ENCODE assay signal across 1 cellular context in genomic region chr19:17996826-17997316, GRCh38.
TF ChIP-seq lines count a peak whose summit lies in the region.

No MANE protein-coding gene starts in this region.

TF ChIP-seq in HepG2, 621 proteins besides CTCF, POLR2A, EP300 and RAD21 (continued from another document and continues in another):
- no peak for TF ChIP-seq HNF1A (IDR thresholded peaks at IDR 0.05; ENCODE audit: low read depth)
- no peak for TF ChIP-seq HNF1A (CRISPR knock-in tag; IDR thresholded peaks at IDR 0.05; ENCODE audit: borderline replicate concordance)
- TF ChIP-seq NONO (IDR thresholded peaks at IDR 0.05): no peak
- peak; percentile 61; the same call in 1 of the 2 replicates for TF ChIP-seq NONO (CRISPR knock-in tag; conservative IDR thresholded peaks at IDR 0.05)
- TF ChIP-seq NCOR1 (IDR thresholded peaks at IDR 0.05; ENCODE audit: borderline replicate concordance, low read length): no peak
- TF ChIP-seq ZNF746 (CRISPR knock-in tag; IDR thresholded peaks at IDR 0.05): no peak
- TF ChIP-seq ISL2 (CRISPR knock-in tag; IDR thresholded peaks at IDR 0.05): no peak
- TF ChIP-seq ZNF17 (CRISPR knock-in tag; IDR thresholded peaks at IDR 0.05): no peak
- peak; percentile 90 for TF ChIP-seq HNRNPL (IDR thresholded peaks at IDR 0.05; ENCODE audit: low read depth, low read length)
- TF ChIP-seq MEIS1 (CRISPR knock-in tag; IDR thresholded peaks at IDR 0.05; ENCODE audit: borderline replicate concordance): peak; percentile 34; the same call in 1 of the 2 replicates
- TF ChIP-seq RFXAP (CRISPR knock-in tag; IDR thresholded peaks at IDR 0.05; ENCODE audit: borderline replicate concordance): no peak
- TF ChIP-seq ZMAT5 (CRISPR knock-in tag; IDR thresholded peaks at IDR 0.05; ENCODE audit: borderline replicate concordance, low read depth): no peak
- TF ChIP-seq DMTF1 (CRISPR knock-in tag; IDR thresholded peaks at IDR 0.05): no peak
- TF ChIP-seq KLF9 (CRISPR knock-in tag; IDR thresholded peaks at IDR 0.05; ENCODE audit: low read depth): no peak
- TF ChIP-seq SRSF9 (IDR thresholded peaks at IDR 0.05; ENCODE audit: borderline replicate concordance, insufficient read depth, low read depth, low read length, poor library complexity, severe bottlenecking): no peak
- no peak for TF ChIP-seq MLLT10 (CRISPR knock-in tag; IDR thresholded peaks at IDR 0.05)
- no peak for TF ChIP-seq TAF1 (CRISPR knock-in tag; IDR thresholded peaks at IDR 0.05)
- TF ChIP-seq RNF2 (conservative IDR thresholded peaks at IDR 0.05; ENCODE audit: low read depth): no peak
- peak; percentile 78; the same call in 1 of the 2 replicates for TF ChIP-seq KDM2A (CRISPR knock-in tag; IDR thresholded peaks at IDR 0.05; ENCODE audit: borderline replicate concordance, low read depth)
- 0 out of 2 replicates have a peak, but pooled peaks have one; percentile 36 for TF ChIP-seq LBX2 (CRISPR knock-in tag; IDR thresholded peaks at IDR 0.05; ENCODE audit: borderline replicate concordance)
- no peak for TF ChIP-seq HDAC6 (IDR thresholded peaks at IDR 0.05; ENCODE audit: low read depth, low read length)
- TF ChIP-seq TEAD3 (CRISPR knock-in tag; optimal IDR thresholded peaks at IDR 0.05; ENCODE audit: borderline replicate concordance): no peak
- TF ChIP-seq ZNF652 (CRISPR knock-in tag; IDR thresholded peaks at IDR 0.05; ENCODE audit: borderline replicate concordance, low read depth): no peak
- no peak for TF ChIP-seq TFDP1 (CRISPR knock-in tag; IDR thresholded peaks at IDR 0.05; ENCODE audit: borderline replicate concordance)
- no peak for TF ChIP-seq ISX (CRISPR knock-in tag; conservative IDR thresholded peaks at IDR 0.05)
- TF ChIP-seq MIXL1 (CRISPR knock-in tag; IDR thresholded peaks at IDR 0.05): no peak
- no peak for TF ChIP-seq ZNF674 (CRISPR knock-in tag; IDR thresholded peaks at IDR 0.05; ENCODE audit: low read depth)
- TF ChIP-seq CSRNP2 (CRISPR knock-in tag; conservative IDR thresholded peaks at IDR 0.05; ENCODE audit: low read depth): no peak
- TF ChIP-seq ZNF138 (CRISPR knock-in tag; IDR thresholded peaks at IDR 0.05; ENCODE audit: low read depth): no peak
- TF ChIP-seq IRF9 (CRISPR knock-in tag; IDR thresholded peaks at IDR 0.05; ENCODE audit: borderline replicate concordance): 0 out of 2 replicates have a peak, but pooled peaks have one; percentile 54
- TF ChIP-seq DR1 (CRISPR knock-in tag; IDR thresholded peaks at IDR 0.05): no peak
- TF ChIP-seq TP53 (CRISPR knock-in tag; conservative IDR thresholded peaks at IDR 0.05): no peak
- TF ChIP-seq ZNF788 (CRISPR knock-in tag; IDR thresholded peaks at IDR 0.05; ENCODE audit: borderline replicate concordance): peak; percentile 68; the same call in 1 of the 2 replicates
- no peak for TF ChIP-seq ELK4 (CRISPR knock-in tag; IDR thresholded peaks at IDR 0.05; ENCODE audit: borderline replicate concordance)
- TF ChIP-seq ZNF615 (CRISPR knock-in tag; IDR thresholded peaks at IDR 0.05; ENCODE audit: borderline replicate concordance): no peak
- TF ChIP-seq ZNF234 (CRISPR knock-in tag; conservative IDR thresholded peaks at IDR 0.05): no peak
- no peak for TF ChIP-seq TRIM24 (CRISPR knock-in tag; IDR thresholded peaks at IDR 0.05)
- TF ChIP-seq CEBPB (IDR thresholded peaks at IDR 0.05; ENCODE audit: borderline replicate concordance, low read depth, low read length): peak; percentile 51; the same call in 1 of the 2 replicates
- no peak for TF ChIP-seq MEF2D (CRISPR knock-in tag; IDR thresholded peaks at IDR 0.05)
- no peak for TF ChIP-seq RCOR2 (CRISPR knock-in tag; IDR thresholded peaks at IDR 0.05)
- peak; percentile 39; the same call in 1 of the 2 replicates for TF ChIP-seq HIC2 (CRISPR knock-in tag; IDR thresholded peaks at IDR 0.05; ENCODE audit: low read depth)
- TF ChIP-seq MIER2 (CRISPR knock-in tag; IDR thresholded peaks at IDR 0.05): no peak
- TF ChIP-seq ZNF282 (IDR thresholded peaks at IDR 0.05; ENCODE audit: partially characterized antibody): no peak
- no peak for TF ChIP-seq HHEX (CRISPR knock-in tag; IDR thresholded peaks at IDR 0.05)
- TF ChIP-seq TMF1 (CRISPR knock-in tag; IDR thresholded peaks at IDR 0.05; ENCODE audit: low read depth): no peak
- TF ChIP-seq MAX (IDR thresholded peaks at IDR 0.05): peak; percentile 41; the same call in 1 of the 2 replicates
- TF ChIP-seq HOXA3 (CRISPR knock-in tag; IDR thresholded peaks at IDR 0.05): 0 out of 2 replicates have a peak, but pooled peaks have one; percentile 19
- no peak for TF ChIP-seq HOXA9 (CRISPR knock-in tag; IDR thresholded peaks at IDR 0.05; ENCODE audit: borderline replicate concordance)
- no peak; the same call in 1 of the 2 replicates for TF ChIP-seq MIER3 (CRISPR knock-in tag; IDR thresholded peaks at IDR 0.05; ENCODE audit: borderline replicate concordance)
- TF ChIP-seq TBX2 (CRISPR knock-in tag; IDR thresholded peaks at IDR 0.05; ENCODE audit: borderline replicate concordance): no peak
